In genomic region chr9:95505072-95505471, GRCh38 we compare ENCODE assay signal across 8 cellular contexts.
A peak's percentile ranks its signal among the peaks of the same experiment; 100 is the strongest.
DNase-seq lines count a peak whose midpoint lies in the region; ATAC-seq and TF ChIP-seq lines count a peak whose summit lies in the region.

No MANE protein-coding gene starts in this region.

- peak overlapping the region; percentile 13; the same call in 1 of the 2 replicates for H3K4me3 ChIP-seq in iPS DF 6.9 (ENCODE audit: low read length)

- H3K36me3 Mint-ChIP-seq in stimulated activated effector memory CD8-positive, alpha-beta T cell treated with anti-CD3 and anti-CD28 coated beads, Interleukin-12 subunit alpha, Interleukin-12 subunit beta, amount 100 ng/mL, for 72 hours = peaks cover 13% of the 10 kb centered on the region

- H3K9me3 ChIP-seq in iPS DF 6.9 (ENCODE audit: control insufficient read depth, insufficient read depth, low read length) = no peaks in the 10 kb centered on the region

- H3K27ac Mint-ChIP-seq in stimulated activated effector memory CD8-positive, alpha-beta T cell treated with anti-CD3 and anti-CD28 coated beads, Interleukin-12 subunit alpha, Interleukin-12 subunit beta, amount 100 ng/mL, for 72 hours = peak overlapping the region; percentile 79

- H3K27me3 ChIP-seq in iPS DF 6.9 (ENCODE audit: control insufficient read depth, insufficient read depth, low read length) = no peaks in the 10 kb centered on the region

- H3K27ac ChIP-seq in VCaP (peak overlapping the region; percentile 96), iPS DF 6.9 (ENCODE audit: low read length) (no peak overlapping the region)

- no peaks in the 10 kb centered on the region; the same call in 1 of the 2 replicates for H3K4me1 ChIP-seq in iPS DF 6.9 (ENCODE audit: control insufficient read depth, insufficient read depth, low read length)

- WGBS in iPS DF 6.9 (ENCODE audit: insufficient coverage, insufficient read length) = no CpG with 5 or more reads among the region's 4 CpGs

- peaks cover 49% of the 10 kb centered on the region for H3K4me1 Mint-ChIP-seq in stimulated activated effector memory CD8-positive, alpha-beta T cell treated with anti-CD3 and anti-CD28 coated beads, Interleukin-12 subunit alpha, Interleukin-12 subunit beta, amount 100 ng/mL, for 72 hours

- H3K9me3 Mint-ChIP-seq in stimulated activated effector memory CD8-positive, alpha-beta T cell treated with anti-CD3 and anti-CD28 coated beads, Interleukin-12 subunit alpha, Interleukin-12 subunit beta, amount 100 ng/mL, for 72 hours = no peaks in the 10 kb centered on the region

- no peaks in the 10 kb centered on the region for H3K36me3 ChIP-seq in iPS DF 6.9 (ENCODE audit: control insufficient read depth, insufficient read depth, low read length)

- peak; percentile 42 for DNase-seq in NCI-H82 (lab: John Stamatoyannopoulos, UW)
- no peak for DNase-seq in NCI-H82 treated with DMSO at 0.1 percent for 48 hours (lab: John Stamatoyannopoulos, UW; ENCODE audit: unreplicated experiment)
- no peak for DNase-seq in iPS DF 6.9 (ENCODE audit: low read depth, low spot score)
- DNase-seq in stimulated activated effector memory CD8-positive, alpha-beta T cell treated with anti-CD3 and anti-CD28 coated beads, Interleukin-12 subunit alpha, Interleukin-12 subunit beta, amount 100 ng/mL, for 72 hours (ENCODE audit: low spot score in 2 of 2) = no peak
- DNase-seq in CD1c-positive myeloid dendritic cell (ENCODE audit: extremely low spot score) = no peak
- no peak for DNase-seq in HPDE6-E6E7 (ENCODE audit: extremely low spot score)

- no peak for ATAC-seq in stimulated activated effector memory CD8-positive, alpha-beta T cell treated with anti-CD3 and anti-CD28 coated beads, Interleukin-12 subunit alpha, Interleukin-12 subunit beta, amount 100 ng/mL, for 72 hours
- no peak for ATAC-seq in HG03045 (IDR thresholded peaks at IDR 0.05; ENCODE audit: unreplicated experiment)

- no peak for TF ChIP-seq CTCF in VCaP (conservative IDR thresholded peaks at IDR 0.05)

- H3K4me3 Mint-ChIP-seq in stimulated activated effector memory CD8-positive, alpha-beta T cell treated with anti-CD3 and anti-CD28 coated beads, Interleukin-12 subunit alpha, Interleukin-12 subunit beta, amount 100 ng/mL, for 72 hours = peak overlapping the region; percentile 92
